ENCODE assay signal across 1 cellular context in the genomic region with DNA sequence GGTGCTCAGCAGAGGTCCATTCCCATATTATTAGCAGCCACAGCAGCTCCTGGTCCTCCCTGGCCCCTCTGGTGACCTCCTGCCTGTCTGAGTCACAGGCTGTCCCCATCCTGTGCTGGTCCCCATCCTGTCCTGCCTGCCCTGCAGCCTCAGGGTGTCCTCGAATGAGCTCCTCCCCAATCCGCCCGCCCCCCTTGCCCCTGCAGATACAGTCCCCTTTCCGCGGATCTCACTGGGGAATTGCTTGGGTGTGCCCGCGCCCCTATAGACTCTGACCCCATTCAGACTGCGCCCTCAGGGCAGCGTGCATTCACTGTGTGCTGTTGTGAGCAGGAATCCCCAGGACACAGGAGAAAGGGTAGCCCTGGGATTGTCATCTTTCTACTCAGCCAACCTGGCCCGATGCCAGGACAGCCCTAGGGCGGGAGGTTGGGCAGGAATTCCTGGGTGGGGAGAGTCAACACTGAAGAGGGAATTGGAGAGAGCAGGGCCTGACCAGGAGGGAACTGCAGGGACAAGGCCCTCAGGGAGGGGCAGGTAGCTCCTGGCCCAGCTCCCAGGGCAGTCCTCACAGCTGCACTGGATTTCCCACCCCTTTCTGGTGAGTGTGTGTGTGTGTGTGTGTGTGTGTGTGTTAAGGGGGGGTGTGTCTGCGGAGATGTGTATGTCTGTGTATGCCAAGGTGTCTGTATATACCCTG.
A peak's percentile ranks its signal among the peaks of the same experiment; 100 is the strongest.
TF ChIP-seq lines count a peak whose summit lies in the region.

No MANE protein-coding gene starts in this region.

TF ChIP-seq in HepG2, 621 proteins besides CTCF, POLR2A, EP300 and RAD21 (continued from another document and continues in another):
- TF ChIP-seq RBAK (CRISPR knock-in tag; IDR thresholded peaks at IDR 0.05) (no peak), ZNF44 (CRISPR knock-in tag; IDR thresholded peaks at IDR 0.05) (no peak), ZNF121 (CRISPR knock-in tag; IDR thresholded peaks at IDR 0.05) (no peak), SP5 (CRISPR knock-in tag; IDR thresholded peaks at IDR 0.05; ENCODE audit: borderline replicate concordance, low read depth) (peak; percentile 37; the same call in 1 of the 2 replicates), NFE2 (CRISPR knock-in tag; IDR thresholded peaks at IDR 0.05) (no peak), ZNF672 (CRISPR knock-in tag; IDR thresholded peaks at IDR 0.05) (no peak), IRX3 (CRISPR knock-in tag; IDR thresholded peaks at IDR 0.05; ENCODE audit: borderline replicate concordance, low read depth) (no peak), ATF7-NPFF (CRISPR knock-in tag; IDR thresholded peaks at IDR 0.05; ENCODE audit: low read depth) (no peak), HNF4A (CRISPR knock-in tag; IDR thresholded peaks at IDR 0.05) (0 out of 2 replicates have a peak, but pooled peaks have one; percentile 9), PRMT3 (CRISPR knock-in tag; IDR thresholded peaks at IDR 0.05; ENCODE audit: borderline replicate concordance, low read depth) (no peak), KDM5B (CRISPR knock-in tag; IDR thresholded peaks at IDR 0.05; ENCODE audit: borderline replicate concordance) (no peak), BHLHE40 (IDR thresholded peaks at IDR 0.05; ENCODE audit: low read length) (no peak), CCAR2 (optimal IDR thresholded peaks at IDR 0.05; ENCODE audit: low read depth, low read length) (no peak), NCOA1 (CRISPR knock-in tag; IDR thresholded peaks at IDR 0.05) (no peak), NFIC (IDR thresholded peaks at IDR 0.05; ENCODE audit: low read length) (peak; percentile 53; the same call in 1 of the 2 replicates), ZBTB7B (CRISPR knock-in tag; IDR thresholded peaks at IDR 0.05) (no peak)
- TF ChIP-seq, protein P1, sequence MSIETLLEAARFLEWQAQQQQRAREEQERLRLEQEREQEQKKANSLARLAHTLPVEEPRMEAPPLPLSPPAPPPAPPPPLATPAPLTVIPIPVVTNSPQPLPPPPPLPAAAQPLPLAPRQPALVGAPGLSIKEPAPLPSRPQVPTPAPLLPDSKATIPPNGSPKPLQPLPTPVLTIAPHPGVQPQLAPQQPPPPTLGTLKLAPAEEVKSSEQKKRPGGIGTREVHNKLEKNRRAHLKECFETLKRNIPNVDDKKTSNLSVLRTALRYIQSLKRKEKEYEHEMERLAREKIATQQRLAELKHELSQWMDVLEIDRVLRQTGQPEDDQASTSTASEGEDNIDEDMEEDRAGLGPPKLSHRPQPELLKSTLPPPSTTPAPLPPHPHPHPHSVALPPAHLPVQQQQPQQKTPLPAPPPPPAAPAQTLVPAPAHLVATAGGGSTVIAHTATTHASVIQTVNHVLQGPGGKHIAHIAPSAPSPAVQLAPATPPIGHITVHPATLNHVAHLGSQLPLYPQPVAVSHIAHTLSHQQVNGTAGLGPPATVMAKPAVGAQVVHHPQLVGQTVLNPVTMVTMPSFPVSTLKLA (IDR thresholded peaks at IDR 0.05) = no peak
- TF ChIP-seq, protein P2, sequence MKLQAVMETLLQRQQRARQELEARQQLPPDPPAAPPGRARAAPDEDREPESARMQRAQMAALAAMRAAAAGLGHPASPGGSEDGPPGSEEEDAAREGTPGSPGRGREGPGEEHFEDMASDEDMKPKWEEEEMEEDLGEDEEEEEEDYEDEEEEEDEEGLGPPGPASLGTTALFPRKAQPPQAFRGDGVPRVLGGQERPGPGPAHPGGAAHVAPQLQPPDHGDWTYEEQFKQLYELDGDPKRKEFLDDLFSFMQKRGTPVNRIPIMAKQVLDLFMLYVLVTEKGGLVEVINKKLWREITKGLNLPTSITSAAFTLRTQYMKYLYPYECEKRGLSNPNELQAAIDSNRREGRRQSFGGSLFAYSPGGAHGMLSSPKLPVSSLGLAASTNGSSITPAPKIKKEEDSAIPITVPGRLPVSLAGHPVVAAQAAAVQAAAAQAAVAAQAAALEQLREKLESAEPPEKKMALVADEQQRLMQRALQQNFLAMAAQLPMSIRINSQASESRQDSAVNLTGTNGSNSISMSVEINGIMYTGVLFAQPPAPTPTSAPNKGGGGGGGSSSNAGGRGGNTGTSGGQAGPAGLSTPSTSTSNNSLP (IDR thresholded peaks at IDR 0.05; ENCODE audit: low read depth, low read length) = no peak
- TF ChIP-seq, protein P3, sequence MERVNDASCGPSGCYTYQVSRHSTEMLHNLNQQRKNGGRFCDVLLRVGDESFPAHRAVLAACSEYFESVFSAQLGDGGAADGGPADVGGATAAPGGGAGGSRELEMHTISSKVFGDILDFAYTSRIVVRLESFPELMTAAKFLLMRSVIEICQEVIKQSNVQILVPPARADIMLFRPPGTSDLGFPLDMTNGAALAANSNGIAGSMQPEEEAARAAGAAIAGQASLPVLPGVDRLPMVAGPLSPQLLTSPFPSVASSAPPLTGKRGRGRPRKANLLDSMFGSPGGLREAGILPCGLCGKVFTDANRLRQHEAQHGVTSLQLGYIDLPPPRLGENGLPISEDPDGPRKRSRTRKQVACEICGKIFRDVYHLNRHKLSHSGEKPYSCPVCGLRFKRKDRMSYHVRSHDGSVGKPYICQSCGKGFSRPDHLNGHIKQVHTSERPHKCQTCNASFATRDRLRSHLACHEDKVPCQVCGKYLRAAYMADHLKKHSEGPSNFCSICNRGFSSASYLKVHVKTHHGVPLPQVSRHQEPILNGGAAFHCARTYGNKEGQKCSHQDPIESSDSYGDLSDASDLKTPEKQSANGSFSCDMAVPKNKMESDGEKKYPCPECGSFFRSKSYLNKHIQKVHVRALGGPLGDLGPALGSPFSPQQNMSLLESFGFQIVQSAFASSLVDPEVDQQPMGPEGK (CRISPR knock-in tag; IDR thresholded peaks at IDR 0.05) = peak; percentile 85
- TF ChIP-seq, protein P4, sequence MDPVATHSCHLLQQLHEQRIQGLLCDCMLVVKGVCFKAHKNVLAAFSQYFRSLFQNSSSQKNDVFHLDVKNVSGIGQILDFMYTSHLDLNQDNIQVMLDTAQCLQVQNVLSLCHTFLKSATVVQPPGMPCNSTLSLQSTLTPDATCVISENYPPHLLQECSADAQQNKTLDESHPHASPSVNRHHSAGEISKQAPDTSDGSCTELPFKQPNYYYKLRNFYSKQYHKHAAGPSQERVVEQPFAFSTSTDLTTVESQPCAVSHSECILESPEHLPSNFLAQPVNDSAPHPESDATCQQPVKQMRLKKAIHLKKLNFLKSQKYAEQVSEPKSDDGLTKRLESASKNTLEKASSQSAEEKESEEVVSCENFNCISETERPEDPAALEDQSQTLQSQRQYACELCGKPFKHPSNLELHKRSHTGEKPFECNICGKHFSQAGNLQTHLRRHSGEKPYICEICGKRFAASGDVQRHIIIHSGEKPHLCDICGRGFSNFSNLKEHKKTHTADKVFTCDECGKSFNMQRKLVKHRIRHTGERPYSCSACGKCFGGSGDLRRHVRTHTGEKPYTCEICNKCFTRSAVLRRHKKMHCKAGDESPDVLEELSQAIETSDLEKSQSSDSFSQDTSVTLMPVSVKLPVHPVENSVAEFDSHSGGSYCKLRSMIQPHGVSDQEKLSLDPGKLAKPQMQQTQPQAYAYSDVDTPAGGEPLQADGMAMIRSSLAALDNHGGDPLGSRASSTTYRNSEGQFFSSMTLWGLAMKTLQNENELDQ (CRISPR knock-in tag; IDR thresholded peaks at IDR 0.05; ENCODE audit: borderline replicate concordance) = no peak
- TF ChIP-seq, protein P5, sequence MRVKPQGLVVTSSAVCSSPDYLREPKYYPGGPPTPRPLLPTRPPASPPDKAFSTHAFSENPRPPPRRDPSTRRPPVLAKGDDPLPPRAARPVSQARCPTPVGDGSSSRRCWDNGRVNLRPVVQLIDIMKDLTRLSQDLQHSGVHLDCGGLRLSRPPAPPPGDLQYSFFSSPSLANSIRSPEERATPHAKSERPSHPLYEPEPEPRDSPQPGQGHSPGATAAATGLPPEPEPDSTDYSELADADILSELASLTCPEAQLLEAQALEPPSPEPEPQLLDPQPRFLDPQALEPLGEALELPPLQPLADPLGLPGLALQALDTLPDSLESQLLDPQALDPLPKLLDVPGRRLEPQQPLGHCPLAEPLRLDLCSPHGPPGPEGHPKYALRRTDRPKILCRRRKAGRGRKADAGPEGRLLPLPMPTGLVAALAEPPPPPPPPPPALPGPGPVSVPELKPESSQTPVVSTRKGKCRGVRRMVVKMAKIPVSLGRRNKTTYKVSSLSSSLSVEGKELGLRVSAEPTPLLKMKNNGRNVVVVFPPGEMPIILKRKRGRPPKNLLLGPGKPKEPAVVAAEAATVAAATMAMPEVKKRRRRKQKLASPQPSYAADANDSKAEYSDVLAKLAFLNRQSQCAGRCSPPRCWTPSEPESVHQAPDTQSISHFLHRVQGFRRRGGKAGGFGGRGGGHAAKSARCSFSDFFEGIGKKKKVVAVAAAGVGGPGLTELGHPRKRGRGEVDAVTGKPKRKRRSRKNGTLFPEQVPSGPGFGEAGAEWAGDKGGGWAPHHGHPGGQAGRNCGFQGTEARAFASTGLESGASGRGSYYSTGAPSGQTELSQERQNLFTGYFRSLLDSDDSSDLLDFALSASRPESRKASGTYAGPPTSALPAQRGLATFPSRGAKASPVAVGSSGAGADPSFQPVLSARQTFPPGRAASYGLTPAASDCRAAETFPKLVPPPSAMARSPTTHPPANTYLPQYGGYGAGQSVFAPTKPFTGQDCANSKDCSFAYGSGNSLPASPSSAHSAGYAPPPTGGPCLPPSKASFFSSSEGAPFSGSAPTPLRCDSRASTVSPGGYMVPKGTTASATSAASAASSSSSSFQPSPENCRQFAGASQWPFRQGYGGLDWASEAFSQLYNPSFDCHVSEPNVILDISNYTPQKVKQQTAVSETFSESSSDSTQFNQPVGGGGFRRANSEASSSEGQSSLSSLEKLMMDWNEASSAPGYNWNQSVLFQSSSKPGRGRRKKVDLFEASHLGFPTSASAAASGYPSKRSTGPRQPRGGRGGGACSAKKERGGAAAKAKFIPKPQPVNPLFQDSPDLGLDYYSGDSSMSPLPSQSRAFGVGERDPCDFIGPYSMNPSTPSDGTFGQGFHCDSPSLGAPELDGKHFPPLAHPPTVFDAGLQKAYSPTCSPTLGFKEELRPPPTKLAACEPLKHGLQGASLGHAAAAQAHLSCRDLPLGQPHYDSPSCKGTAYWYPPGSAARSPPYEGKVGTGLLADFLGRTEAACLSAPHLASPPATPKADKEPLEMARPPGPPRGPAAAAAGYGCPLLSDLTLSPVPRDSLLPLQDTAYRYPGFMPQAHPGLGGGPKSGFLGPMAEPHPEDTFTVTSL (CRISPR knock-in tag; IDR thresholded peaks at IDR 0.05; ENCODE audit: borderline replicate concordance) = no peak
- TF ChIP-seq, protein P6, sequence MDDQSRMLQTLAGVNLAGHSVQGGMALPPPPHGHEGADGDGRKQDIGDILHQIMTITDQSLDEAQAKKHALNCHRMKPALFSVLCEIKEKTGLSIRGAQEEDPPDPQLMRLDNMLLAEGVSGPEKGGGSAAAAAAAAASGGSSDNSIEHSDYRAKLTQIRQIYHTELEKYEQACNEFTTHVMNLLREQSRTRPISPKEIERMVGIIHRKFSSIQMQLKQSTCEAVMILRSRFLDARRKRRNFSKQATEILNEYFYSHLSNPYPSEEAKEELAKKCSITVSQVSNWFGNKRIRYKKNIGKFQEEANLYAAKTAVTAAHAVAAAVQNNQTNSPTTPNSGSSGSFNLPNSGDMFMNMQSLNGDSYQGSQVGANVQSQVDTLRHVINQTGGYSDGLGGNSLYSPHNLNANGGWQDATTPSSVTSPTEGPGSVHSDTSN (CRISPR knock-in tag; IDR thresholded peaks at IDR 0.05; ENCODE audit: borderline replicate concordance) = no peak
- TF ChIP-seq, protein P7, sequence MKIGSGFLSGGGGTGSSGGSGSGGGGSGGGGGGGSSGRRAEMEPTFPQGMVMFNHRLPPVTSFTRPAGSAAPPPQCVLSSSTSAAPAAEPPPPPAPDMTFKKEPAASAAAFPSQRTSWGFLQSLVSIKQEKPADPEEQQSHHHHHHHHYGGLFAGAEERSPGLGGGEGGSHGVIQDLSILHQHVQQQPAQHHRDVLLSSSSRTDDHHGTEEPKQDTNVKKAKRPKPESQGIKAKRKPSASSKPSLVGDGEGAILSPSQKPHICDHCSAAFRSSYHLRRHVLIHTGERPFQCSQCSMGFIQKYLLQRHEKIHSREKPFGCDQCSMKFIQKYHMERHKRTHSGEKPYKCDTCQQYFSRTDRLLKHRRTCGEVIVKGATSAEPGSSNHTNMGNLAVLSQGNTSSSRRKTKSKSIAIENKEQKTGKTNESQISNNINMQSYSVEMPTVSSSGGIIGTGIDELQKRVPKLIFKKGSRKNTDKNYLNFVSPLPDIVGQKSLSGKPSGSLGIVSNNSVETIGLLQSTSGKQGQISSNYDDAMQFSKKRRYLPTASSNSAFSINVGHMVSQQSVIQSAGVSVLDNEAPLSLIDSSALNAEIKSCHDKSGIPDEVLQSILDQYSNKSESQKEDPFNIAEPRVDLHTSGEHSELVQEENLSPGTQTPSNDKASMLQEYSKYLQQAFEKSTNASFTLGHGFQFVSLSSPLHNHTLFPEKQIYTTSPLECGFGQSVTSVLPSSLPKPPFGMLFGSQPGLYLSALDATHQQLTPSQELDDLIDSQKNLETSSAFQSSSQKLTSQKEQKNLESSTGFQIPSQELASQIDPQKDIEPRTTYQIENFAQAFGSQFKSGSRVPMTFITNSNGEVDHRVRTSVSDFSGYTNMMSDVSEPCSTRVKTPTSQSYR (CRISPR knock-in tag; IDR thresholded peaks at IDR 0.05; ENCODE audit: borderline replicate concordance) = no peak
- TF ChIP-seq, protein P8, sequence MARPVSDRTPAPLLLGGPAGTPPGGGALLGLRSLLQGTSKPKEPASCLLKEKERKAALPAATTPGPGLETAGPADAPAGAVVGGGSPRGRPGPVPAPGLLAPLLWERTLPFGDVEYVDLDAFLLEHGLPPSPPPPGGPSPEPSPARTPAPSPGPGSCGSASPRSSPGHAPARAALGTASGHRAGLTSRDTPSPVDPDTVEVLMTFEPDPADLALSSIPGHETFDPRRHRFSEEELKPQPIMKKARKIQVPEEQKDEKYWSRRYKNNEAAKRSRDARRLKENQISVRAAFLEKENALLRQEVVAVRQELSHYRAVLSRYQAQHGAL (CRISPR knock-in tag; IDR thresholded peaks at IDR 0.05; ENCODE audit: not compliant biosample characterization) = no peak
- TF ChIP-seq, protein P9, sequence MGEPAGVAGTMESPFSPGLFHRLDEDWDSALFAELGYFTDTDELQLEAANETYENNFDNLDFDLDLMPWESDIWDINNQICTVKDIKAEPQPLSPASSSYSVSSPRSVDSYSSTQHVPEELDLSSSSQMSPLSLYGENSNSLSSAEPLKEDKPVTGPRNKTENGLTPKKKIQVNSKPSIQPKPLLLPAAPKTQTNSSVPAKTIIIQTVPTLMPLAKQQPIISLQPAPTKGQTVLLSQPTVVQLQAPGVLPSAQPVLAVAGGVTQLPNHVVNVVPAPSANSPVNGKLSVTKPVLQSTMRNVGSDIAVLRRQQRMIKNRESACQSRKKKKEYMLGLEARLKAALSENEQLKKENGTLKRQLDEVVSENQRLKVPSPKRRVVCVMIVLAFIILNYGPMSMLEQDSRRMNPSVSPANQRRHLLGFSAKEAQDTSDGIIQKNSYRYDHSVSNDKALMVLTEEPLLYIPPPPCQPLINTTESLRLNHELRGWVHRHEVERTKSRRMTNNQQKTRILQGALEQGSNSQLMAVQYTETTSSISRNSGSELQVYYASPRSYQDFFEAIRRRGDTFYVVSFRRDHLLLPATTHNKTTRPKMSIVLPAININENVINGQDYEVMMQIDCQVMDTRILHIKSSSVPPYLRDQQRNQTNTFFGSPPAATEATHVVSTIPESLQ (CRISPR knock-in tag; conservative IDR thresholded peaks at IDR 0.05) = no peak
